ENCODE assay signal across 1 cellular context in the genomic region with DNA sequence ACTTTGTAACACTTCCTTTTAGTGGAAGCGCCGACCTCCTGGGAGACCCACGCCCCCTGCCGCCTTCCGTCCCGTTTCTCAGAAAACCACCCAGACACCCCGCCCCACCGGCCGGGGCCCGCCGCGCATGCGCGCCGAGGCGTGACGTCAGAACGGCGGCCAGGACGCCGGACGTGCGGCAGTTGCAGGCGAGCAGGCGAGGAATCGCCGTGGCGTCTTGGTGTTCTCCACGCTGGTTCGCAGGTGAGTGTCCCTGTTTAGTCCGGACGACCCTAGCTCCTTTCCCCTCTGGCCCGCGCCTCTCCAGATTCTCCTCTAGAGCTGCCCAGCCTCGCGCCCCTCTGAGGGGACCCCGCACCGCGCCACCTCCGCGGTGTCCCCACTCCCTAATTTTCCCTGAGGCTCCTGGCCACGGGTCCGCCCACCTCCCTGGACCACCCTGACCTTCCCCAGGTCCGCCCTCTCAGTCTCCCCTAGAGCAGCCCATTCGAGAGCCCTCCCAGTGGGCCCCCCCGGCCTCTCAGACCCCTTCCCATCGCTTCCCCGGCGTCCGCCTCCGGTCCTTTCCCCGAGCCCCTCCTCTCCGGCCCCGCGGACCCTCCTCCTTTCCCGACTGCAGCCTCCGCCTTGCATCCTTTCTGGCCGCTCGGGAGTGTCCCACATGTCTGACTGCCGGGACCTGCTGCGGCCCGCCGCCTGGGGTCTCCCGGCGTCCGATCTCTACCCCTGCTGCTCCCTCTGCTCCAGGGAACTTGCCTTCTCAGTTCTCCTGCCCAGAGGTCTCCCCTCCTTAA.
TF ChIP-seq lines count a peak whose summit lies in the region.

A gene with protein sequence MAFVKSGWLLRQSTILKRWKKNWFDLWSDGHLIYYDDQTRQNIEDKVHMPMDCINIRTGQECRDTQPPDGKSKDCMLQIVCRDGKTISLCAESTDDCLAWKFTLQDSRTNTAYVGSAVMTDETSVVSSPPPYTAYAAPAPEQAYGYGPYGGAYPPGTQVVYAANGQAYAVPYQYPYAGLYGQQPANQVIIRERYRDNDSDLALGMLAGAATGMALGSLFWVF (plus strand): TSS at position 181 of the 794 bp plus-strand sequence. CDS start 15,606 bp downstream, outside the sequence.

TF ChIP-seq in HepG2, 621 proteins besides CTCF, POLR2A, EP300 and RAD21 (continued from another document and continues in another):
- TF ChIP-seq, protein P1, sequence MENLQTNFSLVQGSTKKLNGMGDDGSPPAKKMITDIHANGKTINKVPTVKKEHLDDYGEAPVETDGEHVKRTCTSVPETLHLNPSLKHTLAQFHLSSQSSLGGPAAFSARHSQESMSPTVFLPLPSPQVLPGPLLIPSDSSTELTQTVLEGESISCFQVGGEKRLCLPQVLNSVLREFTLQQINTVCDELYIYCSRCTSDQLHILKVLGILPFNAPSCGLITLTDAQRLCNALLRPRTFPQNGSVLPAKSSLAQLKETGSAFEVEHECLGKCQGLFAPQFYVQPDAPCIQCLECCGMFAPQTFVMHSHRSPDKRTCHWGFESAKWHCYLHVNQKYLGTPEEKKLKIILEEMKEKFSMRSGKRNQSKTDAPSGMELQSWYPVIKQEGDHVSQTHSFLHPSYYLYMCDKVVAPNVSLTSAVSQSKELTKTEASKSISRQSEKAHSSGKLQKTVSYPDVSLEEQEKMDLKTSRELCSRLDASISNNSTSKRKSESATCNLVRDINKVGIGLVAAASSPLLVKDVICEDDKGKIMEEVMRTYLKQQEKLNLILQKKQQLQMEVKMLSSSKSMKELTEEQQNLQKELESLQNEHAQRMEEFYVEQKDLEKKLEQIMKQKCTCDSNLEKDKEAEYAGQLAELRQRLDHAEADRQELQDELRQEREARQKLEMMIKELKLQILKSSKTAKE (CRISPR knock-in tag; IDR thresholded peaks at IDR 0.05; ENCODE audit: borderline replicate concordance), result no peak
- TF ChIP-seq, protein P2, sequence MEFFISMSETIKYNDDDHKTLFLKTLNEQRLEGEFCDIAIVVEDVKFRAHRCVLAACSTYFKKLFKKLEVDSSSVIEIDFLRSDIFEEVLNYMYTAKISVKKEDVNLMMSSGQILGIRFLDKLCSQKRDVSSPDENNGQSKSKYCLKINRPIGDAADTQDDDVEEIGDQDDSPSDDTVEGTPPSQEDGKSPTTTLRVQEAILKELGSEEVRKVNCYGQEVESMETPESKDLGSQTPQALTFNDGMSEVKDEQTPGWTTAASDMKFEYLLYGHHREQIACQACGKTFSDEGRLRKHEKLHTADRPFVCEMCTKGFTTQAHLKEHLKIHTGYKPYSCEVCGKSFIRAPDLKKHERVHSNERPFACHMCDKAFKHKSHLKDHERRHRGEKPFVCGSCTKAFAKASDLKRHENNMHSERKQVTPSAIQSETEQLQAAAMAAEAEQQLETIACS (CRISPR knock-in tag; IDR thresholded peaks at IDR 0.05), result no peak
- TF ChIP-seq, protein P3, sequence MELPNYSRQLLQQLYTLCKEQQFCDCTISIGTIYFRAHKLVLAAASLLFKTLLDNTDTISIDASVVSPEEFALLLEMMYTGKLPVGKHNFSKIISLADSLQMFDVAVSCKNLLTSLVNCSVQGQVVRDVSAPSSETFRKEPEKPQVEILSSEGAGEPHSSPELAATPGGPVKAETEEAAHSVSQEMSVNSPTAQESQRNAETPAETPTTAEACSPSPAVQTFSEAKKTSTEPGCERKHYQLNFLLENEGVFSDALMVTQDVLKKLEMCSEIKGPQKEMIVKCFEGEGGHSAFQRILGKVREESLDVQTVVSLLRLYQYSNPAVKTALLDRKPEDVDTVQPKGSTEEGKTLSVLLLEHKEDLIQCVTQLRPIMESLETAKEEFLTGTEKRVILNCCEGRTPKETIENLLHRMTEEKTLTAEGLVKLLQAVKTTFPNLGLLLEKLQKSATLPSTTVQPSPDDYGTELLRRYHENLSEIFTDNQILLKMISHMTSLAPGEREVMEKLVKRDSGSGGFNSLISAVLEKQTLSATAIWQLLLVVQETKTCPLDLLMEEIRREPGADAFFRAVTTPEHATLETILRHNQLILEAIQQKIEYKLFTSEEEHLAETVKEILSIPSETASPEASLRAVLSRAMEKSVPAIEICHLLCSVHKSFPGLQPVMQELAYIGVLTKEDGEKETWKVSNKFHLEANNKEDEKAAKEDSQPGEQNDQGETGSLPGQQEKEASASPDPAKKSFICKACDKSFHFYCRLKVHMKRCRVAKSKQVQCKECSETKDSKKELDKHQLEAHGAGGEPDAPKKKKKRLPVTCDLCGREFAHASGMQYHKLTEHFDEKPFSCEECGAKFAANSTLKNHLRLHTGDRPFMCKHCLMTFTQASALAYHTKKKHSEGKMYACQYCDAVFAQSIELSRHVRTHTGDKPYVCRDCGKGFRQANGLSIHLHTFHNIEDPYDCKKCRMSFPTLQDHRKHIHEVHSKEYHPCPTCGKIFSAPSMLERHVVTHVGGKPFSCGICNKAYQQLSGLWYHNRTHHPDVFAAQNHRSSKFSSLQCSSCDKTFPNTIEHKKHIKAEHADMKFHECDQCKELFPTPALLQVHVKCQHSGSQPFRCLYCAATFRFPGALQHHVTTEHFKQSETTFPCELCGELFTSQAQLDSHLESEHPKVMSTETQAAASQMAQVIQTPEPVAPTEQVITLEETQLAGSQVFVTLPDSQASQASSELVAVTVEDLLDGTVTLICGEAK (IDR thresholded peaks at IDR 0.05), result no peak
- TF ChIP-seq, protein P3 (CRISPR knock-in tag; IDR thresholded peaks at IDR 0.05), result no peak; the same call in 1 of the 2 replicates
- TF ChIP-seq ERF (CRISPR knock-in tag; IDR thresholded peaks at IDR 0.05), result peak; percentile 80
- no peak for TF ChIP-seq ZNF713 (CRISPR knock-in tag; IDR thresholded peaks at IDR 0.05)
- 0 out of 2 replicates have a peak, but pooled peaks have one; percentile 10 for TF ChIP-seq NR2F2 (IDR thresholded peaks at IDR 0.05; ENCODE audit: borderline replicate concordance, low read depth)
- no peak for TF ChIP-seq RFX3 (CRISPR knock-in tag; IDR thresholded peaks at IDR 0.05)
- TF ChIP-seq ZNF143 (CRISPR knock-in tag; IDR thresholded peaks at IDR 0.05), result no peak; the same call in 1 of the 2 replicates
- TF ChIP-seq STAT5B (CRISPR knock-in tag; IDR thresholded peaks at IDR 0.05), result no peak
- TF ChIP-seq MTF1 (CRISPR knock-in tag; IDR thresholded peaks at IDR 0.05), result no peak
- no peak for TF ChIP-seq PAF1 (CRISPR knock-in tag; IDR thresholded peaks at IDR 0.05)
- no peak for TF ChIP-seq EEA1 (CRISPR knock-in tag; IDR thresholded peaks at IDR 0.05; ENCODE audit: borderline replicate concordance)
- TF ChIP-seq, protein P4, sequence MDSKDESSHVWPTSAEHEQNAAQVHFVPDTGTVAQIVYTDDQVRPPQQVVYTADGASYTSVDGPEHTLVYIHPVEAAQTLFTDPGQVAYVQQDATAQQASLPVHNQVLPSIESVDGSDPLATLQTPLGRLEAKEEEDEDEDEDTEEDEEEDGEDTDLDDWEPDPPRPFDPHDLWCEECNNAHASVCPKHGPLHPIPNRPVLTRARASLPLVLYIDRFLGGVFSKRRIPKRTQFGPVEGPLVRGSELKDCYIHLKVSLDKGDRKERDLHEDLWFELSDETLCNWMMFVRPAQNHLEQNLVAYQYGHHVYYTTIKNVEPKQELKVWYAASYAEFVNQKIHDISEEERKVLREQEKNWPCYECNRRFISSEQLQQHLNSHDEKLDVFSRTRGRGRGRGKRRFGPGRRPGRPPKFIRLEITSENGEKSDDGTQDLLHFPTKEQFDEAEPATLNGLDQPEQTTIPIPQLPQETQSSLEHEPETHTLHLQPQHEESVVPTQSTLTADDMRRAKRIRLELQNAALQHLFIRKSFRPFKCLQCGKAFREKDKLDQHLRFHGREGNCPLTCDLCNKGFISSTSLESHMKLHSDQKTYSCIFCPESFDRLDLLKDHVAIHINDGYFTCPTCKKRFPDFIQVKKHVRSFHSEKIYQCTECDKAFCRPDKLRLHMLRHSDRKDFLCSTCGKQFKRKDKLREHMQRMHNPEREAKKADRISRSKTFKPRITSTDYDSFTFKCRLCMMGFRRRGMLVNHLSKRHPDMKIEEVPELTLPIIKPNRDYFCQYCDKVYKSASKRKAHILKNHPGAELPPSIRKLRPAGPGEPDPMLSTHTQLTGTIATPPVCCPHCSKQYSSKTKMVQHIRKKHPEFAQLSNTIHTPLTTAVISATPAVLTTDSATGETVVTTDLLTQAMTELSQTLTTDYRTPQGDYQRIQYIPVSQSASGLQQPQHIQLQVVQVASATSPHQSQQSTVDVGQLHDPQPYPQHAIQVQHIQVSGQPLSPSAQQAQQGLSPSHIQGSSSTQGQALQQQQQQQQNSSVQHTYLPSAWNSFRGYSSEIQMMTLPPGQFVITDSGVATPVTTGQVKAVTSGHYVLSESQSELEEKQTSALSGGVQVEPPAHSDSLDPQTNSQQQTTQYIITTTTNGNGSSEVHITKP (CRISPR knock-in tag; IDR thresholded peaks at IDR 0.05; ENCODE audit: low read depth), result peak; percentile 52; the same call in 1 of the 2 replicates
- no peak for TF ChIP-seq TBP (CRISPR knock-in tag; IDR thresholded peaks at IDR 0.05)
- no peak for TF ChIP-seq FOSL1 (CRISPR knock-in tag; IDR thresholded peaks at IDR 0.05; ENCODE audit: borderline replicate concordance)
- TF ChIP-seq ZNF746 (CRISPR knock-in tag; IDR thresholded peaks at IDR 0.05), result no peak
- TF ChIP-seq, protein P5, sequence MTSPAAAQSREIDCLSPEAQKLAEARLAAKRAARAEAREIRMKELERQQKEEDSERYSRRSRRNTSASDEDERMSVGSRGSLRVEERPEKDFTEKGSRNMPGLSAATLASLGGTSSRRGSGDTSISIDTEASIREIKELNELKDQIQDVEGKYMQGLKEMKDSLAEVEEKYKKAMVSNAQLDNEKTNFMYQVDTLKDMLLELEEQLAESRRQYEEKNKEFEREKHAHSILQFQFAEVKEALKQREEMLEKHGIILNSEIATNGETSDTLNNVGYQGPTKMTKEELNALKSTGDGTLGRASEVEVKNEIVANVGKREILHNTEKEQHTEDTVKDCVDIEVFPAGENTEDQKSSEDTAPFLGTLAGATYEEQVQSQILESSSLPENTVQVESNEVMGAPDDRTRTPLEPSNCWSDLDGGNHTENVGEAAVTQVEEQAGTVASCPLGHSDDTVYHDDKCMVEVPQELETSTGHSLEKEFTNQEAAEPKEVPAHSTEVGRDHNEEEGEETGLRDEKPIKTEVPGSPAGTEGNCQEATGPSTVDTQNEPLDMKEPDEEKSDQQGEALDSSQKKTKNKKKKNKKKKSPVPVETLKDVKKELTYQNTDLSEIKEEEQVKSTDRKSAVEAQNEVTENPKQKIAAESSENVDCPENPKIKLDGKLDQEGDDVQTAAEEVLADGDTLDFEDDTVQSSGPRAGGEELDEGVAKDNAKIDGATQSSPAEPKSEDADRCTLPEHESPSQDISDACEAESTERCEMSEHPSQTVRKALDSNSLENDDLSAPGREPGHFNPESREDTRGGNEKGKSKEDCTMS (CRISPR knock-in tag; conservative IDR thresholded peaks at IDR 0.05), result no peak
- TF ChIP-seq ZFP36L1 (CRISPR knock-in tag; IDR thresholded peaks at IDR 0.05), result no peak
- TF ChIP-seq HOXA9 (CRISPR knock-in tag; IDR thresholded peaks at IDR 0.05; ENCODE audit: borderline replicate concordance), result no peak
- no peak for TF ChIP-seq NKX3-1 (CRISPR knock-in tag; IDR thresholded peaks at IDR 0.05)
- no peak for TF ChIP-seq FOXA1 (IDR thresholded peaks at IDR 0.05)
- no peak for TF ChIP-seq FOXA1 (CRISPR knock-in tag; IDR thresholded peaks at IDR 0.05)
- TF ChIP-seq, protein P6, sequence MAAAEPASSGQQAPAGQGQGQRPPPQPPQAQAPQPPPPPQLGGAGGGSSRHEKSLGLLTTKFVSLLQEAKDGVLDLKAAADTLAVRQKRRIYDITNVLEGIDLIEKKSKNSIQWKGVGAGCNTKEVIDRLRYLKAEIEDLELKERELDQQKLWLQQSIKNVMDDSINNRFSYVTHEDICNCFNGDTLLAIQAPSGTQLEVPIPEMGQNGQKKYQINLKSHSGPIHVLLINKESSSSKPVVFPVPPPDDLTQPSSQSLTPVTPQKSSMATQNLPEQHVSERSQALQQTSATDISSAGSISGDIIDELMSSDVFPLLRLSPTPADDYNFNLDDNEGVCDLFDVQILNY (CRISPR knock-in tag; conservative IDR thresholded peaks at IDR 0.05), result 0 out of 2 replicates have a peak, but pooled peaks have one; percentile 40
- TF ChIP-seq, protein P7, sequence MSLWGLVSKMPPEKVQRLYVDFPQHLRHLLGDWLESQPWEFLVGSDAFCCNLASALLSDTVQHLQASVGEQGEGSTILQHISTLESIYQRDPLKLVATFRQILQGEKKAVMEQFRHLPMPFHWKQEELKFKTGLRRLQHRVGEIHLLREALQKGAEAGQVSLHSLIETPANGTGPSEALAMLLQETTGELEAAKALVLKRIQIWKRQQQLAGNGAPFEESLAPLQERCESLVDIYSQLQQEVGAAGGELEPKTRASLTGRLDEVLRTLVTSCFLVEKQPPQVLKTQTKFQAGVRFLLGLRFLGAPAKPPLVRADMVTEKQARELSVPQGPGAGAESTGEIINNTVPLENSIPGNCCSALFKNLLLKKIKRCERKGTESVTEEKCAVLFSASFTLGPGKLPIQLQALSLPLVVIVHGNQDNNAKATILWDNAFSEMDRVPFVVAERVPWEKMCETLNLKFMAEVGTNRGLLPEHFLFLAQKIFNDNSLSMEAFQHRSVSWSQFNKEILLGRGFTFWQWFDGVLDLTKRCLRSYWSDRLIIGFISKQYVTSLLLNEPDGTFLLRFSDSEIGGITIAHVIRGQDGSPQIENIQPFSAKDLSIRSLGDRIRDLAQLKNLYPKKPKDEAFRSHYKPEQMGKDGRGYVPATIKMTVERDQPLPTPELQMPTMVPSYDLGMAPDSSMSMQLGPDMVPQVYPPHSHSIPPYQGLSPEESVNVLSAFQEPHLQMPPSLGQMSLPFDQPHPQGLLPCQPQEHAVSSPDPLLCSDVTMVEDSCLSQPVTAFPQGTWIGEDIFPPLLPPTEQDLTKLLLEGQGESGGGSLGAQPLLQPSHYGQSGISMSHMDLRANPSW (CRISPR knock-in tag; IDR thresholded peaks at IDR 0.05; ENCODE audit: borderline replicate concordance), result no peak
- TF ChIP-seq IRF2 (CRISPR knock-in tag; IDR thresholded peaks at IDR 0.05), result no peak
- peak; percentile 93 for TF ChIP-seq RBFOX2 (IDR thresholded peaks at IDR 0.05; ENCODE audit: low read depth, low read length)
- TF ChIP-seq RBAK (CRISPR knock-in tag; IDR thresholded peaks at IDR 0.05), result no peak
- no peak for TF ChIP-seq MTA3 (CRISPR knock-in tag; IDR thresholded peaks at IDR 0.05)
- TF ChIP-seq MAFG (CRISPR knock-in tag; IDR thresholded peaks at IDR 0.05), result 0 out of 2 replicates have a peak, but pooled peaks have one; percentile 10
